19 cellular contexts compared by ENCODE assay signal in genomic region chrX:37686979-37687378, GRCh38. TPM values are rescaled to one million over a fixed set of nuclear protein-coding genes. Genes with fewer than 3 reads are reported as not detected.
DNase-seq lines count a peak whose midpoint lies in the region; ATAC-seq and TF ChIP-seq lines count a peak whose summit lies in the region.
"Had no signal": no experiment of that assay in that cellular context is flagged by ENCODE, and none has a peak within 500 bp of the region (broad histone marks: within the 10 kb centered on the region; RNA-seq: fewer than 3 reads in every experiment).

No MANE protein-coding gene starts in this region.

- ATAC-seq in stimulated activated naive B cell treated with anti-CD40 and anti-IgM and Interleukin-4, amounts not matched to agents 10 μg/mL and 1 μg/mL and 100 μg/mL, for 72 hours (replicated peaks): no peak
- ATAC-seq: activated T-cell treated with anti-CD3 and anti-CD28 coated beads, Interleukin-2, amount 50 U/mL, for 4 hours; HepG2; stimulated activated effector memory CD8-positive, alpha-beta T cell treated with anti-CD3 and anti-CD28 coated beads, Interleukin-12 subunit alpha, Interleukin-12 subunit beta, amount 100 ng/mL, for 72 hours had no signal

- H3K4me2 ChIP-seq in MM.1S (ENCODE audit: low read depth, low read length) (peak overlapping the region; percentile 55; the same call in 1 of the 2 replicates), osteoblast (ENCODE audit: insufficient read depth, low read length) (no peak overlapping the region)
- H3K4me2 ChIP-seq: smooth muscle cell had no signal

- H3K27ac Mint-ChIP-seq in Caco-2 (ENCODE audit: unreplicated experiment): no peak overlapping the region
- no peak overlapping the region for H3K27ac Mint-ChIP-seq in nephron
- H3K27ac Mint-ChIP-seq in stimulated activated naive B cell treated with anti-CD40 and anti-IgM and Interleukin-4, amounts not matched to agents 10 μg/mL and 1 μg/mL and 100 μg/mL, for 72 hours: no peak overlapping the region
- H3K27ac Mint-ChIP-seq: stimulated activated effector memory CD8-positive, alpha-beta T cell treated with anti-CD3 and anti-CD28 coated beads, Interleukin-12 subunit alpha, Interleukin-12 subunit beta, amount 100 ng/mL, for 72 hours had no signal

- DNase-seq in Caco-2 (no peak), MM.1S (no peak), colonic mucosa (no peak), UCSD-AML1 (lab: John Stamatoyannopoulos, UW; ENCODE audit: unreplicated experiment) (no peak), osteoblast (ENCODE audit: insufficient read length, low spot score, missing footprints) (no peak), dermis blood vessel endothelial cell (no peak)
- DNase-seq in stimulated activated naive B cell treated with anti-CD40 and anti-IgM and Interleukin-4, amounts not matched to agents 10 μg/mL and 1 μg/mL and 100 μg/mL, for 72 hours: no peak
- DNase-seq: activated T-cell treated with anti-CD3 and anti-CD28 coated beads, Interleukin-2, amount 50 U/mL, for 4 hours; C1 segment of cervical spinal cord; HCEC 1CT; kidney glomerular epithelial cell; NCI-H2081; retina; uterus had no signal

- H3K9me3 ChIP-seq in Caco-2: no peaks in the 10 kb centered on the region
- no peaks in the 10 kb centered on the region for H3K9me3 ChIP-seq in MM.1S (replicated peaks; ENCODE audit: insufficient read depth, low read length)
- H3K9me3 ChIP-seq in colonic mucosa: no peaks in the 10 kb centered on the region
- H3K9me3 ChIP-seq in osteoblast (ENCODE audit: low read depth, low read length): no peaks in the 10 kb centered on the region
- H3K9me3 ChIP-seq: uterus had no signal

- no TSS peak for BruUV-seq in Caco-2 (replicated peaks; lab: Mats Ljungman, UMichigan)

- H3K4me3 Mint-ChIP-seq in Caco-2 (ENCODE audit: unreplicated experiment) (peak overlapping the region; percentile 77), nephron (peak overlapping the region in 2 of 3 experiments; percentile 78 to 79)
- no peak overlapping the region for H3K4me3 Mint-ChIP-seq in stimulated activated naive B cell treated with anti-CD40 and anti-IgM and Interleukin-4, amounts not matched to agents 10 μg/mL and 1 μg/mL and 100 μg/mL, for 72 hours

- POLR2A ChIA-PET in Caco-2 (lab: Charles Lee): no interaction called here

- H3K27me3 ChIP-seq in Caco-2 (replicated peaks; ENCODE audit: control insufficient read depth, insufficient read depth, low read length) (no peaks in the 10 kb centered on the region), MM.1S (replicated peaks; ENCODE audit: insufficient read depth, low read length) (no peaks in the 10 kb centered on the region), colonic mucosa (no peaks in the 10 kb centered on the region), osteoblast (ENCODE audit: insufficient read depth, low read length) (peaks cover 3% of the 10 kb centered on the region)

- H3K27me3 Mint-ChIP-seq in Caco-2 (ENCODE audit: insufficient read depth, unreplicated experiment) (no peaks in the 10 kb centered on the region), nephron (ENCODE audit: low read depth) (peaks cover 5% of the 10 kb centered on the region)
- peaks cover 0 to 7% of the 10 kb centered on the region in 2 donors for H3K27me3 Mint-ChIP-seq in stimulated activated naive B cell treated with anti-CD40 and anti-IgM and Interleukin-4, amounts not matched to agents 10 μg/mL and 1 μg/mL and 100 μg/mL, for 72 hours

- H2AFZ ChIP-seq in MM.1S (ENCODE audit: low read length) (no peak overlapping the region), osteoblast (ENCODE audit: low read length) (no peak overlapping the region)

- H3K9me2 ChIP-seq in MM.1S (replicated peaks; ENCODE audit: insufficient read depth, low read length): no peaks in the 10 kb centered on the region

- intact Hi-C loops in Caco-2 (cut with micrococcal nuclease; ENCODE audit: unreplicated experiment) (no loop called here), colonic mucosa (cut with DNase I) (no loop called here)

- no peaks in the 10 kb centered on the region for H3K4me1 ChIP-seq in Caco-2
- peaks cover 31% of the 10 kb centered on the region for H3K4me1 ChIP-seq in MM.1S (ENCODE audit: low read length)
- H3K4me1 ChIP-seq in colonic mucosa: no peaks in the 10 kb centered on the region
- H3K4me1 ChIP-seq in osteoblast (ENCODE audit: insufficient read depth, low read length): no peaks in the 10 kb centered on the region
- H3K4me1 ChIP-seq: uterus had no signal

- H3K27ac ChIP-seq in MM.1S (ENCODE audit: low read length): peak overlapping the region; percentile 88; the same call in 1 of the 2 replicates
- peak overlapping the region; percentile 75 for H3K27ac ChIP-seq in colonic mucosa
- no peak overlapping the region for H3K27ac ChIP-seq in osteoblast (ENCODE audit: low read depth, low read length)
- H3K27ac ChIP-seq: uterus had no signal

- H3K9me3 Mint-ChIP-seq in Caco-2 (ENCODE audit: unreplicated experiment): no peaks in the 10 kb centered on the region
- no peaks in the 10 kb centered on the region for H3K9me3 Mint-ChIP-seq in nephron
- no peaks in the 10 kb centered on the region for H3K9me3 Mint-ChIP-seq in stimulated activated naive B cell treated with anti-CD40 and anti-IgM and Interleukin-4, amounts not matched to agents 10 μg/mL and 1 μg/mL and 100 μg/mL, for 72 hours
- H3K9me3 Mint-ChIP-seq: activated T-cell treated with anti-CD3 and anti-CD28 coated beads, Interleukin-2, amount 50 U/mL, for 4 hours; stimulated activated effector memory CD8-positive, alpha-beta T cell treated with anti-CD3 and anti-CD28 coated beads, Interleukin-12 subunit alpha, Interleukin-12 subunit beta, amount 100 ng/mL, for 72 hours had no signal

- H3K36me3 ChIP-seq in Caco-2 (ENCODE audit: control insufficient read depth, insufficient read depth, low read length) (no peaks in the 10 kb centered on the region), MM.1S (replicated peaks; ENCODE audit: insufficient read depth, low read length) (no peaks in the 10 kb centered on the region), colonic mucosa (no peaks in the 10 kb centered on the region), osteoblast (ENCODE audit: insufficient read depth, low read length) (no peaks in the 10 kb centered on the region)
- H3K36me3 ChIP-seq: uterus had no signal

- H3K9ac ChIP-seq in MM.1S (ENCODE audit: low read length) (no peak overlapping the region; the same call in 1 of the 2 replicates), colonic mucosa (ENCODE audit: low read depth in 2 of 2, low read length in 2 of 2) (peak overlapping the region in 1 of 2 donors; percentile 29)

- H3K36me3 Mint-ChIP-seq in Caco-2 (ENCODE audit: insufficient read depth, unreplicated experiment) (no peaks in the 10 kb centered on the region), nephron (ENCODE audit: low read depth) (no peaks in the 10 kb centered on the region)
- H3K36me3 Mint-ChIP-seq in stimulated activated naive B cell treated with anti-CD40 and anti-IgM and Interleukin-4, amounts not matched to agents 10 μg/mL and 1 μg/mL and 100 μg/mL, for 72 hours: no peaks in the 10 kb centered on the region
- H3K36me3 Mint-ChIP-seq: stimulated activated effector memory CD8-positive, alpha-beta T cell treated with anti-CD3 and anti-CD28 coated beads, Interleukin-12 subunit alpha, Interleukin-12 subunit beta, amount 100 ng/mL, for 72 hours had no signal

- H3F3A ChIP-seq in MM.1S (ENCODE audit: insufficient read depth, low read length): peaks cover 21% of the 10 kb centered on the region

- H3K4me3 ChIP-seq in Caco-2 (ENCODE audit: low read depth, low read length): no peak overlapping the region
- H3K4me3 ChIP-seq in MM.1S (ENCODE audit: low read length): no peak overlapping the region
- no peak overlapping the region for H3K4me3 ChIP-seq in colonic mucosa
- H3K4me3 ChIP-seq in osteoblast (ENCODE audit: insufficient read depth, low read length): no peak overlapping the region
- H3K4me3 ChIP-seq: lung, smooth muscle cell, uterus had no signal

- no peaks in the 10 kb centered on the region for H3K4me1 Mint-ChIP-seq in Caco-2 (ENCODE audit: low read depth, unreplicated experiment)
- H3K4me1 Mint-ChIP-seq in nephron: peaks cover 10% of the 10 kb centered on the region
- peaks cover 0 to 3% of the 10 kb centered on the region in 2 donors for H3K4me1 Mint-ChIP-seq in stimulated activated naive B cell treated with anti-CD40 and anti-IgM and Interleukin-4, amounts not matched to agents 10 μg/mL and 1 μg/mL and 100 μg/mL, for 72 hours
- H3K4me1 Mint-ChIP-seq: stimulated activated effector memory CD8-positive, alpha-beta T cell treated with anti-CD3 and anti-CD28 coated beads, Interleukin-12 subunit alpha, Interleukin-12 subunit beta, amount 100 ng/mL, for 72 hours had no signal

- H4K20me1 ChIP-seq in MM.1S (ENCODE audit: insufficient read depth, low read length) (no peaks in the 10 kb centered on the region), osteoblast (ENCODE audit: insufficient read depth, low read length) (no peaks in the 10 kb centered on the region)

- CTCF ChIA-PET in Caco-2 (lab: Charles Lee): no interaction called here

- TF ChIP-seq CTCF in Caco-2 (IDR thresholded peaks at IDR 0.05; ENCODE audit: insufficient read depth in 1 of 2, low read depth in 1 of 2, low read length in 1 of 2, severe bottlenecking in 1 of 2, unreplicated experiment in 1 of 2) (no peak), MM.1S (IDR thresholded peaks at IDR 0.05; ENCODE audit: low read length) (no peak), colonic mucosa (IDR thresholded peaks at IDR 0.05) (no peak), nephron (IDR thresholded peaks at IDR 0.05; ENCODE audit: unreplicated experiment in 3 of 3) (no peak), osteoblast (IDR thresholded peaks at IDR 0.05; ENCODE audit: extremely low read depth, low read depth, low read length) (no peak)

- no peaks in the 10 kb centered on the region for H3K79me2 ChIP-seq in MM.1S (ENCODE audit: low read length)
- H3K79me2 ChIP-seq in osteoblast (ENCODE audit: insufficient read depth, low read length): no peaks in the 10 kb centered on the region

RNA-seq across cellular contexts. Expression of gene XK, which starts 1.4 kb away (rescaled TPM):
- total RNA-seq in Caco-2 (2022) (1.7 and 2.6 TPM in 2 replicates), colonic mucosa (10 to 100 TPM; 25.2 to 27.8 TPM), osteoblast (under 0.01 TPM in 2 replicates), dermis blood vessel endothelial cell (0.05 TPM in 1 of 2 replicates, not detected in the other)
- total RNA-seq: HepG2 had no signal

Comparison
In these comparisons a context has a peak if more than half of its experiments do, and no peak if none do; other contexts are left out.
1. H3K4me3 Mint-ChIP-seq: peak in Caco-2 (single experiment) and nephron (2 of 3); none in stimulated activated naive B cell treated with anti-CD40 and anti-IgM and Interleukin-4, amounts not matched to agents 10 μg/mL and 1 μg/mL and 100 μg/mL, for 72 hours (0 of 2).